In genomic region chr7:80370587-80370986, GRCh38 we compare ENCODE assay signal across 17 cellular contexts.
DNase-seq lines count a peak whose midpoint lies in the region; TF ChIP-seq lines count a peak whose summit lies in the region.
"Had no signal": no experiment of that assay in that cellular context is flagged by ENCODE, and none has a peak within 500 bp of the region (broad histone marks: within the 10 kb centered on the region; RNA-seq: fewer than 3 reads in every experiment).

No MANE protein-coding gene starts in this region.

- H3K9ac ChIP-seq in smooth muscle cell (ENCODE audit: low read depth): no peak overlapping the region
- H3K9ac ChIP-seq: BLaER1 treated with 17β-estradiol and CSF1 and Interleukin-3, amounts not matched to agents 10 nM and 100 nM had no signal

- H3F3A ChIP-seq in smooth muscle cell (ENCODE audit: low read depth): no peaks in the 10 kb centered on the region

- WGBS in smooth muscle cell (ENCODE audit: low lambda C conversion rate): 67% methylated on average over 1 of the region's 1 CpG
- 38 to 73% (median 63%) methylated on average over 1 of the region's 1 CpG for WGBS in stomach, 5 donors

- no peaks in the 10 kb centered on the region for H4K20me1 ChIP-seq in smooth muscle cell (ENCODE audit: low read depth)
- H4K20me1 ChIP-seq: BLaER1 treated with 17β-estradiol and CSF1 and Interleukin-3, amounts not matched to agents 10 nM and 100 nM had no signal

- DNase-seq in DMS53 (lab: John Stamatoyannopoulos, UW): peak; percentile 14
- no peak for DNase-seq in DMS53 treated with DMSO at 0.1 percent for 48 hours (lab: John Stamatoyannopoulos, UW; ENCODE audit: unreplicated experiment)
- DNase-seq in NCI-H2081 (lab: John Stamatoyannopoulos, UW): peak; percentile 79 to 93
- peak; percentile 59 to 65 for DNase-seq in dermis microvascular lymphatic vessel endothelial cell (ENCODE audit: low read depth in 2 of 2)
- no peak for DNase-seq in smooth muscle cell (lab: John Stamatoyannopoulos, UW; ENCODE audit: unreplicated experiment)
- DNase-seq in activated CD4-positive, alpha-beta T cell treated with anti-CD3 and anti-CD28 coated beads for 48 hours: no peak
- DNase-seq in stomach: no peak
- DNase-seq: ACHN; Calu3; CD4-positive, CD25-positive, alpha-beta regulatory T cell; DMS 273 treated with DMSO at 0.1 percent for 48 hours; DND-41; GDM1; HCEC 1CT; HFFc6 had no signal

- H3K9me3 ChIP-seq in smooth muscle cell (replicated peaks; ENCODE audit: low read depth): no peaks in the 10 kb centered on the region
- H3K9me3 ChIP-seq in stomach: peaks cover 0 to 2% (median under 1%) of the 10 kb centered on the region in 4 donors

- no peaks in the 10 kb centered on the region for H3K79me2 ChIP-seq in smooth muscle cell (ENCODE audit: low read depth)

- TF ChIP-seq EP300 in stomach (IDR thresholded peaks at IDR 0.05): no peak

- H3K4me1 ChIP-seq in smooth muscle cell (ENCODE audit: low read depth) (peaks cover 6% of the 10 kb centered on the region), stomach (no peaks in the 10 kb centered on the region)
- H3K4me1 ChIP-seq: BLaER1 treated with 17β-estradiol and CSF1 and Interleukin-3, amounts not matched to agents 10 nM and 100 nM had no signal

- no peak for TF ChIP-seq POLR2A in stomach (IDR thresholded peaks at IDR 0.05)

- H3K27ac ChIP-seq in smooth muscle cell (ENCODE audit: low read depth): no peak overlapping the region
- H3K27ac ChIP-seq in stomach: no peak overlapping the region
- H3K27ac ChIP-seq: 22Rv1; BLaER1 treated with 17β-estradiol and CSF1 and Interleukin-3, amounts not matched to agents 10 nM and 100 nM had no signal

- H3K36me3 ChIP-seq in smooth muscle cell (ENCODE audit: low read depth) (peaks cover under 1% of the 10 kb centered on the region), stomach (no peaks in the 10 kb centered on the region)
- H3K36me3 ChIP-seq: BLaER1 treated with 17β-estradiol and CSF1 and Interleukin-3, amounts not matched to agents 10 nM and 100 nM had no signal

- H3K4me3 ChIP-seq in smooth muscle cell (no peak overlapping the region), stomach (no peak overlapping the region)
- H3K4me3 ChIP-seq: BLaER1 treated with 17β-estradiol and CSF1 and Interleukin-3, amounts not matched to agents 10 nM and 100 nM had no signal

- TF ChIP-seq CTCF in smooth muscle cell (IDR thresholded peaks at IDR 0.05; ENCODE audit: borderline replicate concordance, insufficient read depth, poor library complexity, severe bottlenecking) (no peak), stomach (IDR thresholded peaks at IDR 0.05) (no peak)

- no peaks in the 10 kb centered on the region for H3K27me3 ChIP-seq in smooth muscle cell (ENCODE audit: low read depth)
- no peaks in the 10 kb centered on the region for H3K27me3 ChIP-seq in stomach
- H3K27me3 ChIP-seq: BLaER1 treated with 17β-estradiol and CSF1 and Interleukin-3, amounts not matched to agents 10 nM and 100 nM had no signal

- no peak overlapping the region for H3K4me2 ChIP-seq in smooth muscle cell
- H3K4me2 ChIP-seq: BLaER1 treated with 17β-estradiol and CSF1 and Interleukin-3, amounts not matched to agents 10 nM and 100 nM had no signal

- peak overlapping the region; percentile 4 for H2AFZ ChIP-seq in smooth muscle cell (ENCODE audit: low read depth)

- intact Hi-C loops in stomach (cut with DNase I; ENCODE audit: low total_unique reads): no loop called here

Comparison
In these comparisons a context has a peak if more than half of its experiments do, and no peak if none do; other contexts are left out.
1. DNase-seq: peak in DMS53 (single experiment), NCI-H2081 (2 of 2) and dermis microvascular lymphatic vessel endothelial cell (2 of 2); none in DMS53 treated with DMSO at 0.1 percent for 48 hours (single experiment), smooth muscle cell (single experiment), activated CD4-positive, alpha-beta T cell treated with anti-CD3 and anti-CD28 coated beads for 48 hours (single experiment) and stomach (single experiment).